20 cellular contexts compared by ENCODE assay signal in genomic region chr11:2443406-2443805, GRCh38. TPM values are rescaled to one million over a fixed set of nuclear protein-coding genes. Genes with fewer than 3 reads are reported as not detected.
DNase-seq lines count a peak whose midpoint lies in the region; ATAC-seq and TF ChIP-seq lines count a peak whose summit lies in the region.
"Had no signal": no experiment of that assay in that cellular context is flagged by ENCODE, and none has a peak within 500 bp of the region (broad histone marks: within the 10 kb centered on the region; RNA-seq: fewer than 3 reads in every experiment).

No MANE protein-coding gene starts in this region.

- no peak overlapping the region for H2AFZ ChIP-seq in GM23338

- H3K4me1 ChIP-seq in GM23338 (ENCODE audit: insufficient read depth): no peaks in the 10 kb centered on the region; the same call in 1 of the 2 replicates

- no peak for TF ChIP-seq CTCF in GM23338 (conservative IDR thresholded peaks at IDR 0.05; ENCODE audit: low read depth in 2 of 2)

- H3K9me2 ChIP-seq in GM23338 (ENCODE audit: insufficient read depth): no peaks in the 10 kb centered on the region

- no peaks in the 10 kb centered on the region for H3K36me3 Mint-ChIP-seq in T-helper 2 cell treated with Interferon-gamma antibody and Interleukin-4, amounts not matched to agents 5 μg/mL and 100 μg/mL, for 36 hours (ENCODE audit: low read depth)
- H3K36me3 Mint-ChIP-seq in GM23338 (ENCODE audit: low read depth): no peaks in the 10 kb centered on the region
- H3K36me3 Mint-ChIP-seq in central memory CD8-positive, alpha-beta T cell (ENCODE audit: insufficient read depth): peaks cover 2% of the 10 kb centered on the region
- no peaks in the 10 kb centered on the region for H3K36me3 Mint-ChIP-seq in natural killer cell treated with Interleukin-12 subunit alpha and Interleukin-12 subunit beta and Interleukin-15 and Interleukin-18, amount 100 ng/mL, for 72 hours
- H3K36me3 Mint-ChIP-seq: CD14-positive monocyte had no signal

- ATAC-seq in GM23338: no peak; the same call in 2 of the 3 replicates
- ATAC-seq in central memory CD8-positive, alpha-beta T cell (replicated peaks; ENCODE audit: extremely low read depth, poor library complexity, severe bottlenecking): no peak
- no peak for ATAC-seq in natural killer cell treated with Interleukin-12 subunit alpha and Interleukin-12 subunit beta and Interleukin-15 and Interleukin-18, amount 100 ng/mL, for 72 hours

- no peaks in the 10 kb centered on the region for H4K20me1 ChIP-seq in GM23338 (replicated peaks; ENCODE audit: insufficient read depth)

- H3K4me1 Mint-ChIP-seq in T-helper 2 cell treated with Interferon-gamma antibody and Interleukin-4, amounts not matched to agents 5 μg/mL and 100 μg/mL, for 36 hours (ENCODE audit: low read depth): peaks cover 12% of the 10 kb centered on the region
- H3K4me1 Mint-ChIP-seq in GM23338: no peaks in the 10 kb centered on the region; the same call in 2 of the 3 replicates
- H3K4me1 Mint-ChIP-seq in central memory CD8-positive, alpha-beta T cell: peaks cover 32% of the 10 kb centered on the region
- H3K4me1 Mint-ChIP-seq in natural killer cell treated with Interleukin-12 subunit alpha and Interleukin-12 subunit beta and Interleukin-15 and Interleukin-18, amount 100 ng/mL, for 72 hours (ENCODE audit: low read depth in 2 of 2): peaks cover 0 to 5% of the 10 kb centered on the region in 2 donors

- peak overlapping the region; percentile 78 for H3K4me2 ChIP-seq in GM23338

- no peak overlapping the region for H3K27ac ChIP-seq in GM23338 (ENCODE audit: low read depth)
- H3K27ac ChIP-seq: ovary, upper lobe of right lung, WERI-Rb-1 had no signal

- DNase-seq in T-helper 2 cell treated with Interferon-gamma antibody and Interleukin-4, amounts not matched to agents 5 μg/mL and 100 μg/mL, for 36 hours (ENCODE audit: low spot score): no peak
- DNase-seq in T-helper 2 cell (no peak), GM23338 (ENCODE audit: low spot score) (no peak), NCI-H187 (lab: John Stamatoyannopoulos, UW) (no peak)
- no peak for DNase-seq in central memory CD8-positive, alpha-beta T cell (ENCODE audit: low spot score in 2 of 2)
- DNase-seq in natural killer cell treated with Interleukin-12 subunit alpha and Interleukin-12 subunit beta and Interleukin-15 and Interleukin-18, amount 100 ng/mL, for 72 hours (ENCODE audit: low spot score): peak; percentile 10
- DNase-seq in stimulated activated CD4-positive, alpha-beta T cell treated with anti-CD3 and anti-CD28 coated beads, Interleukin-2, amount 100 ng/mL, for 24 hours: no peak
- no peak for DNase-seq in activated effector memory CD4-positive, alpha-beta T cell treated with Interleukin-2 at 50 U/mL for 16 hours
- DNase-seq: 8988T, dermis blood vessel endothelial cell, NCI-H2081, ovary, WERI-Rb-1 had no signal

- H3K4me3 Mint-ChIP-seq in T-helper 2 cell treated with Interferon-gamma antibody and Interleukin-4, amounts not matched to agents 5 μg/mL and 100 μg/mL, for 36 hours: peak overlapping the region; percentile 11
- H3K4me3 Mint-ChIP-seq in GM23338: peak overlapping the region; percentile 43; the same call in 2 of the 3 replicates
- peak overlapping the region; percentile 49 for H3K4me3 Mint-ChIP-seq in central memory CD8-positive, alpha-beta T cell
- H3K4me3 Mint-ChIP-seq in natural killer cell treated with Interleukin-12 subunit alpha and Interleukin-12 subunit beta and Interleukin-15 and Interleukin-18, amount 100 ng/mL, for 72 hours: no peak overlapping the region

- H3K27ac Mint-ChIP-seq in T-helper 2 cell treated with Interferon-gamma antibody and Interleukin-4, amounts not matched to agents 5 μg/mL and 100 μg/mL, for 36 hours: no peak overlapping the region
- no peak overlapping the region for H3K27ac Mint-ChIP-seq in GM23338
- no peak overlapping the region for H3K27ac Mint-ChIP-seq in central memory CD8-positive, alpha-beta T cell (ENCODE audit: low read depth)
- no peak overlapping the region for H3K27ac Mint-ChIP-seq in natural killer cell treated with Interleukin-12 subunit alpha and Interleukin-12 subunit beta and Interleukin-15 and Interleukin-18, amount 100 ng/mL, for 72 hours

- H3K9me3 Mint-ChIP-seq in T-helper 2 cell treated with Interferon-gamma antibody and Interleukin-4, amounts not matched to agents 5 μg/mL and 100 μg/mL, for 36 hours: no peaks in the 10 kb centered on the region
- no peaks in the 10 kb centered on the region for H3K9me3 Mint-ChIP-seq in GM23338
- no peaks in the 10 kb centered on the region for H3K9me3 Mint-ChIP-seq in central memory CD8-positive, alpha-beta T cell
- H3K9me3 Mint-ChIP-seq in natural killer cell treated with Interleukin-12 subunit alpha and Interleukin-12 subunit beta and Interleukin-15 and Interleukin-18, amount 100 ng/mL, for 72 hours: no peaks in the 10 kb centered on the region

- peak overlapping the region; percentile 68; the same call in 1 of the 2 replicates for H3K4me3 ChIP-seq in GM23338
- H3K4me3 ChIP-seq: ovary had no signal

- H3K27me3 Mint-ChIP-seq in T-helper 2 cell treated with Interferon-gamma antibody and Interleukin-4, amounts not matched to agents 5 μg/mL and 100 μg/mL, for 36 hours (ENCODE audit: low read depth): peaks cover 17% of the 10 kb centered on the region
- peaks cover 53% of the 10 kb centered on the region for H3K27me3 Mint-ChIP-seq in GM23338 (ENCODE audit: insufficient read depth, low read depth, poor library complexity)
- peaks cover 10% of the 10 kb centered on the region for H3K27me3 Mint-ChIP-seq in central memory CD8-positive, alpha-beta T cell
- peaks cover 14 to 25% of the 10 kb centered on the region in 2 donors for H3K27me3 Mint-ChIP-seq in natural killer cell treated with Interleukin-12 subunit alpha and Interleukin-12 subunit beta and Interleukin-15 and Interleukin-18, amount 100 ng/mL, for 72 hours

- H3F3A ChIP-seq in GM23338 (replicated peaks; ENCODE audit: low read depth): no peaks in the 10 kb centered on the region

- H3K79me2 ChIP-seq in GM23338 (replicated peaks; ENCODE audit: insufficient read depth): no peaks in the 10 kb centered on the region

- H3K27me3 ChIP-seq in GM23338 (ENCODE audit: insufficient read depth): peaks cover 62% of the 10 kb centered on the region

- H3K36me3 ChIP-seq in GM23338 (ENCODE audit: insufficient read depth): no peaks in the 10 kb centered on the region
- H3K36me3 ChIP-seq: ovary, upper lobe of right lung, WERI-Rb-1 had no signal

TF ChIP-seq in GM23338, 12 proteins besides CTCF, POLR2A, EP300 and RAD21 (continues in another document):
- TF ChIP-seq CREB1 (CRISPR knock-in tag; IDR thresholded peaks at IDR 0.05; ENCODE audit: low read depth) (no peak), ZNF114 (CRISPR knock-in tag; IDR thresholded peaks at IDR 0.05) (no peak), EZH2phosphoT487 (IDR thresholded peaks at IDR 0.05; ENCODE audit: unreplicated experiment) (no peak)
- TF ChIP-seq, protein P1, sequence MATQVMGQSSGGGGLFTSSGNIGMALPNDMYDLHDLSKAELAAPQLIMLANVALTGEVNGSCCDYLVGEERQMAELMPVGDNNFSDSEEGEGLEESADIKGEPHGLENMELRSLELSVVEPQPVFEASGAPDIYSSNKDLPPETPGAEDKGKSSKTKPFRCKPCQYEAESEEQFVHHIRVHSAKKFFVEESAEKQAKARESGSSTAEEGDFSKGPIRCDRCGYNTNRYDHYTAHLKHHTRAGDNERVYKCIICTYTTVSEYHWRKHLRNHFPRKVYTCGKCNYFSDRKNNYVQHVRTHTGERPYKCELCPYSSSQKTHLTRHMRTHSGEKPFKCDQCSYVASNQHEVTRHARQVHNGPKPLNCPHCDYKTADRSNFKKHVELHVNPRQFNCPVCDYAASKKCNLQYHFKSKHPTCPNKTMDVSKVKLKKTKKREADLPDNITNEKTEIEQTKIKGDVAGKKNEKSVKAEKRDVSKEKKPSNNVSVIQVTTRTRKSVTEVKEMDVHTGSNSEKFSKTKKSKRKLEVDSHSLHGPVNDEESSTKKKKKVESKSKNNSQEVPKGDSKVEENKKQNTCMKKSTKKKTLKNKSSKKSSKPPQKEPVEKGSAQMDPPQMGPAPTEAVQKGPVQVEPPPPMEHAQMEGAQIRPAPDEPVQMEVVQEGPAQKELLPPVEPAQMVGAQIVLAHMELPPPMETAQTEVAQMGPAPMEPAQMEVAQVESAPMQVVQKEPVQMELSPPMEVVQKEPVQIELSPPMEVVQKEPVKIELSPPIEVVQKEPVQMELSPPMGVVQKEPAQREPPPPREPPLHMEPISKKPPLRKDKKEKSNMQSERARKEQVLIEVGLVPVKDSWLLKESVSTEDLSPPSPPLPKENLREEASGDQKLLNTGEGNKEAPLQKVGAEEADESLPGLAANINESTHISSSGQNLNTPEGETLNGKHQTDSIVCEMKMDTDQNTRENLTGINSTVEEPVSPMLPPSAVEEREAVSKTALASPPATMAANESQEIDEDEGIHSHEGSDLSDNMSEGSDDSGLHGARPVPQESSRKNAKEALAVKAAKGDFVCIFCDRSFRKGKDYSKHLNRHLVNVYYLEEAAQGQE (IDR thresholded peaks at IDR 0.05; ENCODE audit: unreplicated experiment): no peak

RNA-seq across cellular contexts. Expression of gene TRPM5, which starts 0.9 kb away (rescaled TPM):
- not detected in 2 replicates for total RNA-seq in GM23338 (2014; rRNA removed; shearing (Covaris generic))
- not detected in 2 replicates for polyA plus RNA-seq in GM23338 (2016; fragmentation: Nextera tagmentation; extraction: Ambion mirVana)
- total RNA-seq in natural killer cell treated with Interleukin-12 subunit alpha and Interleukin-12 subunit beta and Interleukin-15 and Interleukin-18, amount 100 ng/mL, for 72 hours: not detected
- total RNA-seq: dermis blood vessel endothelial cell, esophagus mucosa, glomerular endothelial cell, H4, mesenteric fat pad, upper lobe of right lung had no signal
- polyA plus RNA-seq: CD14-positive monocyte had no signal

RNA-seq across cellular contexts. Expression of gene KCNQ1, which starts 1.4 kb away (rescaled TPM):
- 0.87 and 1.2 TPM in 2 replicates for total RNA-seq in GM23338 (2014; rRNA removed; shearing (Covaris generic))
- 0.45 and 1.1 TPM in 2 replicates for polyA plus RNA-seq in GM23338 (2016; fragmentation: Nextera tagmentation; extraction: Ambion mirVana)
- total RNA-seq in natural killer cell treated with Interleukin-12 subunit alpha and Interleukin-12 subunit beta and Interleukin-15 and Interleukin-18, amount 100 ng/mL, for 72 hours: 1 to 10 TPM in 1 of 2 donors, under 1 TPM in 1; 0.19 to 1.4 TPM
- total RNA-seq: HT1080 had no signal

RNA-seq across cellular contexts. Expression of gene TSSC4, which starts 42.9 kb away (rescaled TPM):
- total RNA-seq in GM23338 (2014; rRNA removed; shearing (Covaris generic)): 27.7 and 44.3 TPM in 2 replicates
- 27.5 and 31.3 TPM in 2 replicates for polyA plus RNA-seq in GM23338 (2016; fragmentation: Nextera tagmentation; extraction: Ambion mirVana)
- 10 to 100 TPM; 66.0 to 98.2 TPM for total RNA-seq in natural killer cell treated with Interleukin-12 subunit alpha and Interleukin-12 subunit beta and Interleukin-15 and Interleukin-18, amount 100 ng/mL, for 72 hours
